1 cellular context compared by ENCODE assay signal in the genomic region with DNA sequence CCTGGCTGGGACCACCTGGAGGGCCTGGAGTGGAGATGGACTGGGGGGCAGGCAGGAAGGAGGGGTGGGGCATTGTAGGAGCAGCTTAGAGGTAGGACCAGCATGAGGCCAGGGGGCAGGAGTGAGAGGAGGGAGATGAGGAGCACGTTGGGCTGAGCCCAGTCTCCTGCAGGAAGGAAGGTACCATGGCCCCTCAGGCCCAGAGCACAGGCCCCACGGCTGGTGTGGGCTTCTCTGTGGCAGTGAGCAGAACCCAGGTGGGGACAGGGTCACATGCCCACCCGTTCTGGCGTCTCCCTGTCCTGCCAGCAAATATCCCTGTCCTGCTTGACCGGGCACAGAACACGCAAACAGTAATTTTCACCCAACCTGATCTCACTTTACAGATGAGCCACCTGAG.
TF ChIP-seq lines count a peak whose summit lies in the region.

No MANE protein-coding gene starts in this region.

TF ChIP-seq in H1, 55 proteins besides CTCF, POLR2A, EP300 and RAD21:
- TF ChIP-seq CEBPB (IDR thresholded peaks at IDR 0.05; ENCODE audit: low read depth, low read length) (no peak), KDM1A (IDR thresholded peaks at IDR 0.05; ENCODE audit: borderline replicate concordance, low read length) (no peak), JUND (IDR thresholded peaks at IDR 0.05; ENCODE audit: low read length) (no peak), RFX5 (IDR thresholded peaks at IDR 0.05; ENCODE audit: borderline replicate concordance, low read depth, low read length) (no peak)
